ENCODE assay signal across 25 cellular contexts in genomic region chr2:212984129-212984528, GRCh38.
"Had no signal": no experiment of that assay in that cellular context is flagged by ENCODE, and none has a peak within 500 bp of the region (broad histone marks: within the 10 kb centered on the region; RNA-seq: fewer than 3 reads in every experiment).

No MANE protein-coding gene starts in this region.

- H3K27ac ChIP-seq: coronary artery, dorsolateral prefrontal cortex, esophagus muscularis mucosa, gastrocnemius medialis, heart right ventricle, left lung, lower lobe of right lung had no signal

- ATAC-seq: gastrocnemius medialis, heart right ventricle, left lung, left ventricle myocardium superior, lower lobe of right lung, mucosa of descending colon had no signal

- H3K4me3 ChIP-seq: coronary artery, dorsolateral prefrontal cortex, esophagus muscularis mucosa, gastrocnemius medialis, heart right ventricle, left lung, lower lobe of right lung, mucosa of descending colon had no signal

- H3K27me3 Mint-ChIP-seq: naive B cell had no signal

- H3K27me3 ChIP-seq: dorsolateral prefrontal cortex, esophagus muscularis mucosa, gastrocnemius medialis, heart right ventricle, left lung had no signal

- H3K36me3 ChIP-seq: esophagus muscularis mucosa, gastrocnemius medialis, heart right ventricle, left lung, lower lobe of right lung had no signal

- DNase-seq: dermis blood vessel endothelial cell; dorsolateral prefrontal cortex; effector CD4-positive, alpha-beta T cell; effector memory CD4-positive, alpha-beta T cell; foreskin fibroblast; foreskin melanocyte; gastrocnemius medialis; glutamatergic neuron; head of caudate nucleus; heart right ventricle; hippocampal formation; kidney; kidney glomerular epithelial cell; left lung; left ventricle myocardium superior; lower lobe of right lung; mesenchymal stem cell; mucosa of descending colon; naive B cell had no signal

- H3K4me1 ChIP-seq: esophagus muscularis mucosa, heart right ventricle, left lung, lower lobe of right lung had no signal

- FAIRE-seq: colon, endothelial cell of umbilical vein, islet of Langerhans, kidney had no signal

- H3K9me3 ChIP-seq: esophagus muscularis mucosa, gastrocnemius medialis, heart right ventricle, left lung, lower lobe of right lung, mucosa of descending colon had no signal

- H3K4me3 Mint-ChIP-seq: mesothelial cell of epicardium, naive B cell had no signal

- H3K27ac Mint-ChIP-seq: mesothelial cell of epicardium, naive B cell had no signal
